12 cellular contexts compared by ENCODE assay signal in genomic region chr2:201256001-201256544, GRCh38. TPM values are rescaled to one million over a fixed set of nuclear protein-coding genes. Genes with fewer than 3 reads are reported as not detected.
DNase-seq lines count a peak whose midpoint lies in the region; ATAC-seq and TF ChIP-seq lines count a peak whose summit lies in the region.
"Had no signal": no experiment of that assay in that cellular context is flagged by ENCODE, and none has a peak within 500 bp of the region (broad histone marks: within the 10 kb centered on the region; RNA-seq: fewer than 3 reads in every experiment).

No MANE protein-coding gene starts in this region.

- peaks cover 89% of the 10 kb centered on the region for H3K4me1 ChIP-seq in CD8-positive, alpha-beta memory T cell (ENCODE audit: insufficient read depth, low read length)
- H3K4me1 ChIP-seq in KMS-11 (ENCODE audit: low read depth, poor library complexity, severe bottlenecking) (peaks cover 88% of the 10 kb centered on the region), tibial nerve (peaks cover 0 to 31% (median 12%) of the 10 kb centered on the region in 4 donors)

- ATAC-seq in GM19328 (IDR thresholded peaks at IDR 0.05; ENCODE audit: unreplicated experiment): no peak

- no peaks in the 10 kb centered on the region for H4K20me1 ChIP-seq in KMS-11 (ENCODE audit: insufficient read depth)

- peak overlapping the region; percentile 99; the same call in 1 of the 2 replicates for H3K4me2 ChIP-seq in KMS-11
- H3K4me2 ChIP-seq: hepatocyte had no signal

- H3K4me3 ChIP-seq in CD8-positive, alpha-beta memory T cell (ENCODE audit: low read length): peak overlapping the region; percentile 22
- no peak overlapping the region for H3K4me3 ChIP-seq in KMS-11 (IDR thresholded peaks at IDR 0.05; ENCODE audit: insufficient read depth, low read depth, low read length)
- no peak overlapping the region for H3K4me3 ChIP-seq in tibial nerve
- H3K4me3 ChIP-seq: cardiac muscle cell, hepatocyte, left ventricle myocardium inferior had no signal

- peaks cover 0 to 7% of the 10 kb centered on the region in 2 donors for H3K27me3 Mint-ChIP-seq in CD8-positive, alpha-beta memory T cell
- no peaks in the 10 kb centered on the region for H3K27me3 Mint-ChIP-seq in activated T-helper 2 cell treated with anti-CD3 and anti-CD28 coated beads, Interferon-gamma antibody, Interleukin-2, Interleukin-4, amounts not matched to agents 10 μg/mL and 5 μg/mL and 100 μg/mL, durations not matched to agents 14 hours and 24 hours and 36 hours (ENCODE audit: low read depth)
- H3K27me3 Mint-ChIP-seq in mesothelial cell of epicardium (ENCODE audit: low read depth): no peaks in the 10 kb centered on the region

- TF ChIP-seq POLR2A in tibial nerve (IDR thresholded peaks at IDR 0.05): no peak

- DNase-seq in CD8-positive, alpha-beta memory T cell: no peak
- no peak for DNase-seq in activated T-helper 2 cell treated with anti-CD3 and anti-CD28 coated beads, Interferon-gamma antibody, Interleukin-2, Interleukin-4, amounts not matched to agents 10 μg/mL and 5 μg/mL and 100 μg/mL, durations not matched to agents 14 hours and 24 hours and 36 hours (ENCODE audit: low spot score)
- DNase-seq in mesothelial cell of epicardium (ENCODE audit: low spot score in 2 of 2, unreplicated experiment in 2 of 2) (no peak), NCI-H2029 treated with DMSO at 0.1 percent for 48 hours (lab: John Stamatoyannopoulos, UW) (no peak), tibial nerve (ENCODE audit: low spot score in 2 of 2) (no peak)
- DNase-seq: left ventricle myocardium inferior, NCI-H187, SIG-M5 had no signal

- peak overlapping the region in 5 of 7 donors; percentile 92 to 98 (median 96) for H3K4me3 Mint-ChIP-seq in CD8-positive, alpha-beta memory T cell
- no peak overlapping the region for H3K4me3 Mint-ChIP-seq in activated T-helper 2 cell treated with anti-CD3 and anti-CD28 coated beads, Interferon-gamma antibody, Interleukin-2, Interleukin-4, amounts not matched to agents 10 μg/mL and 5 μg/mL and 100 μg/mL, durations not matched to agents 14 hours and 24 hours and 36 hours (ENCODE audit: low read depth)
- no peak overlapping the region for H3K4me3 Mint-ChIP-seq in mesothelial cell of epicardium

- no peaks in the 10 kb centered on the region for H3K36me3 ChIP-seq in CD8-positive, alpha-beta memory T cell (ENCODE audit: insufficient read depth, low read length)
- H3K36me3 ChIP-seq in KMS-11 (ENCODE audit: insufficient read depth) (no peaks in the 10 kb centered on the region), tibial nerve (no peaks in the 10 kb centered on the region)
- H3K36me3 ChIP-seq: cardiac muscle cell, left ventricle myocardium inferior had no signal

- H3K9ac ChIP-seq in KMS-11: peak overlapping the region; percentile 82; the same call in 1 of the 2 replicates

- H3K9me3 Mint-ChIP-seq in CD8-positive, alpha-beta memory T cell: no peaks in the 10 kb centered on the region
- peaks cover 3% of the 10 kb centered on the region for H3K9me3 Mint-ChIP-seq in activated T-helper 2 cell treated with anti-CD3 and anti-CD28 coated beads, Interferon-gamma antibody, Interleukin-2, Interleukin-4, amounts not matched to agents 10 μg/mL and 5 μg/mL and 100 μg/mL, durations not matched to agents 14 hours and 24 hours and 36 hours
- no peaks in the 10 kb centered on the region for H3K9me3 Mint-ChIP-seq in mesothelial cell of epicardium

- CTCF ChIA-PET in CD8-positive, alpha-beta memory T cell (lab: Charles Lee): interaction anchor here (0.7 to 18.6 kb wide), 6 partner anchors 11 to 107 kb away, joined by 3 to 185 read pairs (median 6); no protein-coding TSS in a partner anchor

- H3K27ac ChIP-seq in CD8-positive, alpha-beta memory T cell (ENCODE audit: low read depth, low read length): peak overlapping the region; percentile 25
- peak overlapping the region; percentile 96 for H3K27ac ChIP-seq in KMS-11
- H3K27ac ChIP-seq in tibial nerve: peak overlapping the region in 1 of 4 donors; percentile 5
- H3K27ac ChIP-seq: cardiac muscle cell, hepatocyte, left ventricle myocardium inferior had no signal

- peak overlapping the region; percentile 73 to 100 (median 98) for H3K27ac Mint-ChIP-seq in CD8-positive, alpha-beta memory T cell
- peak overlapping the region; percentile 97 for H3K27ac Mint-ChIP-seq in activated T-helper 2 cell treated with anti-CD3 and anti-CD28 coated beads, Interferon-gamma antibody, Interleukin-2, Interleukin-4, amounts not matched to agents 10 μg/mL and 5 μg/mL and 100 μg/mL, durations not matched to agents 14 hours and 24 hours and 36 hours
- H3K27ac Mint-ChIP-seq in mesothelial cell of epicardium: peak overlapping the region; percentile 12

- peaks cover 71 to 86% (median 83%) of the 10 kb centered on the region in 3 donors for H3K4me1 Mint-ChIP-seq in CD8-positive, alpha-beta memory T cell
- peaks cover 67% of the 10 kb centered on the region for H3K4me1 Mint-ChIP-seq in activated T-helper 2 cell treated with anti-CD3 and anti-CD28 coated beads, Interferon-gamma antibody, Interleukin-2, Interleukin-4, amounts not matched to agents 10 μg/mL and 5 μg/mL and 100 μg/mL, durations not matched to agents 14 hours and 24 hours and 36 hours (ENCODE audit: low read depth)
- peaks cover 25% of the 10 kb centered on the region for H3K4me1 Mint-ChIP-seq in mesothelial cell of epicardium

- no peaks in the 10 kb centered on the region for H3K27me3 ChIP-seq in CD8-positive, alpha-beta memory T cell (ENCODE audit: insufficient read depth, low read length, poor library complexity, severe bottlenecking)
- H3K27me3 ChIP-seq in KMS-11 (ENCODE audit: insufficient read depth, low read depth): no peaks in the 10 kb centered on the region
- H3K27me3 ChIP-seq in tibial nerve: no peaks in the 10 kb centered on the region
- H3K27me3 ChIP-seq: cardiac muscle cell, hepatocyte had no signal

- TF ChIP-seq CTCF in KMS-11 (conservative IDR thresholded peaks at IDR 0.05; ENCODE audit: low read depth, low read length) (no peak), mesothelial cell of epicardium (IDR thresholded peaks at IDR 0.05; ENCODE audit: unreplicated experiment) (no peak), tibial nerve (IDR thresholded peaks at IDR 0.05) (no peak)

- POLR2A ChIA-PET in CD8-positive, alpha-beta memory T cell (lab: Charles Lee): interaction anchor here (1.1 kb wide), 1 partner anchor 10 kb away, joined by 4 read pairs; no protein-coding TSS in a partner anchor

- H3K79me2 ChIP-seq in KMS-11 (ENCODE audit: insufficient read depth, low read depth): peaks cover 59% of the 10 kb centered on the region

- no peak for TF ChIP-seq EP300 in tibial nerve (IDR thresholded peaks at IDR 0.05)

- H2AFZ ChIP-seq in KMS-11 (ENCODE audit: low read depth): no peak overlapping the region
- H2AFZ ChIP-seq: hepatocyte had no signal

- H3K36me3 Mint-ChIP-seq in CD8-positive, alpha-beta memory T cell: peaks cover 6 to 22% (median 12%) of the 10 kb centered on the region in 3 donors
- peaks cover 29% of the 10 kb centered on the region for H3K36me3 Mint-ChIP-seq in activated T-helper 2 cell treated with anti-CD3 and anti-CD28 coated beads, Interferon-gamma antibody, Interleukin-2, Interleukin-4, amounts not matched to agents 10 μg/mL and 5 μg/mL and 100 μg/mL, durations not matched to agents 14 hours and 24 hours and 36 hours (ENCODE audit: low read depth)
- H3K36me3 Mint-ChIP-seq in mesothelial cell of epicardium: no peaks in the 10 kb centered on the region

- intact Hi-C loops in activated T-helper 2 cell treated with anti-CD3 and anti-CD28 coated beads, Interferon-gamma antibody, Interleukin-2, Interleukin-4, amounts not matched to agents 10 μg/mL and 5 μg/mL and 100 μg/mL, durations not matched to agents 14 hours and 24 hours and 36 hours (cut with micrococcal nuclease): no loop called here

- WGBS in tibial nerve, 2 donors: 93 to 95% methylated on average over 3 of the region's 3 CpGs

- no peaks in the 10 kb centered on the region for H3K9me3 ChIP-seq in CD8-positive, alpha-beta memory T cell (ENCODE audit: low read length)
- no peaks in the 10 kb centered on the region for H3K9me3 ChIP-seq in tibial nerve
- H3K9me3 ChIP-seq: left ventricle myocardium inferior had no signal

RNA-seq across cellular contexts. Expression of gene CASP8, which starts 4.3 kb away (rescaled TPM):
- total RNA-seq in CD8-positive, alpha-beta memory T cell: 10 to 100 TPM; 48.1 to 55.5 TPM
- 108 TPM for polyA plus RNA-seq in CD8-positive, alpha-beta memory T cell
- total RNA-seq in activated T-helper 2 cell treated with anti-CD3 and anti-CD28 coated beads, Interferon-gamma antibody, Interleukin-2, Interleukin-4, amounts not matched to agents 10 μg/mL and 5 μg/mL and 100 μg/mL, durations not matched to agents 14 hours and 24 hours and 36 hours: 43.5 and 44.1 TPM in 2 replicates
- total RNA-seq in mesothelial cell of epicardium: 16.1 to 18.3 TPM (median 16.3 TPM) in 3 replicates
- 10 to 100 TPM; 12.4 to 71.7 (median 15.6) TPM for total RNA-seq in tibial nerve

Comparison
In these comparisons a context has a peak if more than half of its experiments do, and no peak if none do; other contexts are left out.
1. H3K27ac Mint-ChIP-seq: peak in every context shown above with its lines; median percentile 98 in CD8-positive, alpha-beta memory T cell; 97 in activated T-helper 2 cell treated with anti-CD3 and anti-CD28 coated beads, Interferon-gamma antibody, Interleukin-2, Interleukin-4, amounts not matched to agents 10 μg/mL and 5 μg/mL and 100 μg/mL, durations not matched to agents 14 hours and 24 hours and 36 hours; 12 in mesothelial cell of epicardium.
2. H3K4me3 Mint-ChIP-seq: peak in CD8-positive, alpha-beta memory T cell (5 of 7); none in activated T-helper 2 cell treated with anti-CD3 and anti-CD28 coated beads, Interferon-gamma antibody, Interleukin-2, Interleukin-4, amounts not matched to agents 10 μg/mL and 5 μg/mL and 100 μg/mL, durations not matched to agents 14 hours and 24 hours and 36 hours (single experiment) and mesothelial cell of epicardium (single experiment).